ENCODE assay signal across 34 cellular contexts in the genomic region with DNA sequence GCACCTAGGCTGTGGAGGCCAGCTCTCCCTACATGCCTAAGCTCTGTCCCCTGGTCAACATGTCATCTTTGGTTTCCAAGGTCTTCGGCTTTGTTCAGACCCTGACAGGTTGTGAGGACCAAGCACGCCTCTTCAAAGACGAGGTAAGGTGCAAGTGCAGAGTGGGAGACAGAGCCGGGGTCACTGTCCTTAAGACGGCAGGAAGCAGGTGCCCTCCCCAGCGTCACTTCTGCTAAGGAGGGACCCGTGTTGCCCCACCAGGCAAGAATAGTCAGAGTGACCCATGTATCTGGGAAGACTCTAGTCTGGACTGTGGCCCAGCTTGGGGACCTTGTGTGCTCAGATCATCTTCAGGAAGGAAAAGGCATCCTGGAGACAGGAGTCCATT. TPM values are rescaled to one million over a fixed set of nuclear protein-coding genes. Genes with fewer than 3 reads are reported as not detected.
"Had no signal": no experiment of that assay in that cellular context is flagged by ENCODE, and none has a peak within 500 bp of the region (broad histone marks: within the 10 kb centered on the region; RNA-seq: fewer than 3 reads in every experiment).

No MANE protein-coding gene starts in this region.

- H3K27ac ChIP-seq: ascending aorta, breast epithelium, cardiac muscle cell, esophagus muscularis mucosa, gastroesophageal sphincter, WERI-Rb-1 had no signal

- H3K9me3 ChIP-seq: ascending aorta, breast epithelium, esophagus muscularis mucosa, gastroesophageal sphincter had no signal

- H3K4me1 ChIP-seq: ascending aorta, breast epithelium, esophagus muscularis mucosa, gastroesophageal sphincter had no signal

- H3K27me3 ChIP-seq: ascending aorta, breast epithelium, cardiac muscle cell, esophagus muscularis mucosa, gastroesophageal sphincter had no signal

- H3K27me3 Mint-ChIP-seq: activated CD4-positive, alpha-beta memory T cell treated with anti-CD3 and anti-CD28 coated beads, Interleukin-2, amount 10 ng/mL, durations not matched to agents 7 days and 5 days; activated CD4-positive, alpha-beta T cell treated with anti-CD3 and anti-CD28 coated beads for 36 hours; activated CD4-positive, alpha-beta T cell treated with anti-CD3 and anti-CD28 coated beads, Interleukin-2, amount 10 ng/mL, durations not matched to agents 24 days and 14 days; activated naive CD8-positive, alpha-beta T cell treated with anti-CD3 and anti-CD28 coated beads, Interleukin-2, amount 10 ng/mL, durations not matched to agents 7 days and 5 days; activated T-cell treated with anti-CD3 and anti-CD28 coated beads, Interleukin-2, amount 50 U/mL, for 24 hours; central memory CD8-positive, alpha-beta T cell; effector memory CD8-positive, alpha-beta T cell; T-helper 17 cell had no signal

- H3K4me3 Mint-ChIP-seq: activated CD4-positive, alpha-beta memory T cell treated with anti-CD3 and anti-CD28 coated beads, Interleukin-2, amount 10 ng/mL, durations not matched to agents 7 days and 5 days; activated CD4-positive, alpha-beta T cell treated with anti-CD3 and anti-CD28 coated beads for 36 hours; activated CD4-positive, alpha-beta T cell treated with anti-CD3 and anti-CD28 coated beads, Interleukin-2, amount 10 ng/mL, durations not matched to agents 24 days and 14 days; activated naive CD4-positive, alpha-beta T cell treated with anti-CD3 and anti-CD28 coated beads, Interleukin-2, amount 10 ng/mL, durations not matched to agents 7 days and 5 days; activated naive CD8-positive, alpha-beta T cell treated with anti-CD3 and anti-CD28 coated beads, Interleukin-2, amount 10 ng/mL, durations not matched to agents 7 days and 5 days; activated T-cell treated with anti-CD3 and anti-CD28 coated beads, Interleukin-2, amount 50 U/mL, for 24 hours; activated T-cell treated with anti-CD3 and anti-CD28 coated beads, Interleukin-2, amount 50 U/mL, for 72 hours; brain; central memory CD8-positive, alpha-beta T cell; effector memory CD8-positive, alpha-beta T cell; T-helper 17 cell; T-helper 2 cell treated with Interferon-gamma antibody and Interleukin-4, amounts not matched to agents 5 μg/mL and 100 μg/mL, for 36 hours had no signal

- H3K27ac Mint-ChIP-seq: activated CD4-positive, alpha-beta memory T cell treated with anti-CD3 and anti-CD28 coated beads, Interleukin-2, amount 10 ng/mL, durations not matched to agents 7 days and 5 days; activated CD4-positive, alpha-beta T cell treated with anti-CD3 and anti-CD28 coated beads for 36 hours; activated CD4-positive, alpha-beta T cell treated with anti-CD3 and anti-CD28 coated beads, Interleukin-2, amount 10 ng/mL, durations not matched to agents 24 days and 14 days; activated naive CD4-positive, alpha-beta T cell treated with anti-CD3 and anti-CD28 coated beads, Interleukin-2, amount 10 ng/mL, durations not matched to agents 7 days and 5 days; activated naive CD4-positive, alpha-beta T cell treated with anti-CD3 and anti-CD28 coated beads, Interleukin-2, amount 50 U/mL, for 72 hours; activated naive CD8-positive, alpha-beta T cell treated with anti-CD3 and anti-CD28 coated beads, Interleukin-2, amount 10 ng/mL, durations not matched to agents 7 days and 5 days; activated T-cell treated with anti-CD3 and anti-CD28 coated beads, Interleukin-2, amount 50 U/mL, for 24 hours; activated T-cell treated with anti-CD3 and anti-CD28 coated beads, Interleukin-2, amount 50 U/mL, for 72 hours; brain; effector memory CD8-positive, alpha-beta T cell; T-helper 17 cell; T-helper 2 cell treated with Interferon-gamma antibody and Interleukin-4, amounts not matched to agents 5 μg/mL and 100 μg/mL, for 36 hours had no signal

- H3K36me3 ChIP-seq: breast epithelium had no signal

- H3K4me3 ChIP-seq: ascending aorta, breast epithelium, cardiac muscle cell, esophagus muscularis mucosa, gastroesophageal sphincter had no signal

- H3K4me1 Mint-ChIP-seq: activated CD4-positive, alpha-beta memory T cell treated with anti-CD3 and anti-CD28 coated beads, Interleukin-2, amount 10 ng/mL, durations not matched to agents 7 days and 5 days; activated CD4-positive, alpha-beta T cell treated with anti-CD3 and anti-CD28 coated beads for 36 hours; activated CD4-positive, alpha-beta T cell treated with anti-CD3 and anti-CD28 coated beads, Interleukin-2, amount 10 ng/mL, durations not matched to agents 24 days and 14 days; activated naive CD4-positive, alpha-beta T cell treated with anti-CD3 and anti-CD28 coated beads, Interleukin-2, amount 10 ng/mL, durations not matched to agents 7 days and 5 days; activated naive CD8-positive, alpha-beta T cell treated with anti-CD3 and anti-CD28 coated beads, Interleukin-2, amount 10 ng/mL, durations not matched to agents 7 days and 5 days; brain; central memory CD8-positive, alpha-beta T cell had no signal

- H3K36me3 Mint-ChIP-seq: activated naive CD4-positive, alpha-beta T cell treated with anti-CD3 and anti-CD28 coated beads, Interleukin-2, amount 10 ng/mL, durations not matched to agents 7 days and 5 days; activated naive CD4-positive, alpha-beta T cell treated with anti-CD3 and anti-CD28 coated beads, Interleukin-2, amount 50 U/mL, for 72 hours; activated naive CD8-positive, alpha-beta T cell treated with anti-CD3 and anti-CD28 coated beads, Interleukin-2, amount 10 ng/mL, durations not matched to agents 7 days and 5 days had no signal

- DNase-seq: activated CD4-positive, alpha-beta memory T cell treated with anti-CD3 and anti-CD28 coated beads, Interleukin-2, amount 10 ng/mL, durations not matched to agents 7 days and 5 days; activated CD4-positive, alpha-beta T cell treated with anti-CD3 and anti-CD28 coated beads for 36 hours; activated CD4-positive, alpha-beta T cell treated with anti-CD3 and anti-CD28 coated beads, Interleukin-2, amount 10 ng/mL, durations not matched to agents 24 days and 14 days; activated CD4-positive, alpha-beta T cell treated with anti-CD3 and anti-CD28 coated beads, Interleukin-2, amount 50 U/mL, for 4 hours; activated CD4-positive, CD25-positive, alpha-beta regulatory T cell; activated CD4-positive, CD25-positive, alpha-beta regulatory T cell treated with anti-CD3 and anti-CD28 coated beads, Interleukin-2, amount 50 U/mL, for 72 hours; activated CD8-positive, alpha-beta memory T cell treated with anti-CD3 and anti-CD28 coated beads, Interleukin-2, amount 50 U/mL, for 48 hours; activated gamma-delta T cell; activated naive CD4-positive, alpha-beta T cell; activated naive CD4-positive, alpha-beta T cell treated with anti-CD3 and anti-CD28 coated beads, Interleukin-2, amount 10 ng/mL, durations not matched to agents 7 days and 5 days; activated naive CD8-positive, alpha-beta T cell treated with anti-CD3 and anti-CD28 coated beads, Interleukin-2, amount 10 ng/mL, durations not matched to agents 7 days and 5 days; activated T-cell treated with anti-CD3 and anti-CD28 coated beads for 4 hours; activated T-cell treated with anti-CD3 and anti-CD28 coated beads, Interleukin-2, amount 50 U/mL, for 24 hours; activated T-cell treated with anti-CD3 and anti-CD28 coated beads, Interleukin-2, amount 50 U/mL, for 72 hours; cortex of kidney; dermis blood vessel endothelial cell; effector CD4-positive, alpha-beta T cell; effector memory CD8-positive, alpha-beta T cell; erythroblast; foreskin melanocyte; T-helper 1 cell; T-helper 17 cell; T1000; WERI-Rb-1 had no signal

- ATAC-seq: activated naive CD4-positive, alpha-beta T cell treated with anti-CD3 and anti-CD28 coated beads, Interleukin-2, amount 50 U/mL, for 72 hours; activated T-cell treated with anti-CD3 and anti-CD28 coated beads, Interleukin-2, amount 50 U/mL, for 72 hours; effector memory CD8-positive, alpha-beta T cell; gastroesophageal sphincter; T-helper 17 cell had no signal

- H3K9me3 Mint-ChIP-seq: activated CD4-positive, alpha-beta memory T cell treated with anti-CD3 and anti-CD28 coated beads, Interleukin-2, amount 10 ng/mL, durations not matched to agents 7 days and 5 days; activated CD4-positive, alpha-beta T cell treated with anti-CD3 and anti-CD28 coated beads, Interleukin-2, amount 10 ng/mL, durations not matched to agents 24 days and 14 days; activated naive CD4-positive, alpha-beta T cell treated with anti-CD3 and anti-CD28 coated beads, Interleukin-2, amount 10 ng/mL, durations not matched to agents 7 days and 5 days; activated naive CD4-positive, alpha-beta T cell treated with anti-CD3 and anti-CD28 coated beads, Interleukin-2, amount 50 U/mL, for 72 hours; activated naive CD8-positive, alpha-beta T cell treated with anti-CD3 and anti-CD28 coated beads, Interleukin-2, amount 10 ng/mL, durations not matched to agents 7 days and 5 days; activated T-cell treated with anti-CD3 and anti-CD28 coated beads, Interleukin-2, amount 50 U/mL, for 24 hours; activated T-cell treated with anti-CD3 and anti-CD28 coated beads, Interleukin-2, amount 50 U/mL, for 72 hours; central memory CD8-positive, alpha-beta T cell; effector memory CD8-positive, alpha-beta T cell; T-helper 2 cell treated with Interferon-gamma antibody and Interleukin-4, amounts not matched to agents 5 μg/mL and 100 μg/mL, for 36 hours had no signal

RNA-seq across cellular contexts. Expression of a gene that starts 18.2 kb away (rescaled TPM):
- total RNA-seq: glomerular endothelial cell had no signal
- polyA plus RNA-seq: cardiac muscle cell had no signal
